Comparison of ENCODE assay signal across 8 cellular contexts in genomic region chr2:171522804-171523338, GRCh38. TPM values are rescaled to one million over a fixed set of nuclear protein-coding genes. Genes with fewer than 3 reads are reported as not detected.
DNase-seq lines count a peak whose midpoint lies in the region; ATAC-seq and TF ChIP-seq lines count a peak whose summit lies in the region.

No MANE protein-coding gene starts in this region.

- no peaks in the 10 kb centered on the region for H3K36me3 ChIP-seq in thoracic aorta

- TF ChIP-seq CTCF in thoracic aorta (IDR thresholded peaks at IDR 0.05), result no peak

- H3K27me3 Mint-ChIP-seq in effector memory CD8-positive, alpha-beta T cell, result peaks cover 56 to 67% of the 10 kb centered on the region in 2 donors
- peaks cover 29% of the 10 kb centered on the region for H3K27me3 Mint-ChIP-seq in memory B cell

- H3K4me1 Mint-ChIP-seq in effector memory CD8-positive, alpha-beta T cell (ENCODE audit: low read depth in 2 of 2), result peaks cover 4 to 5% of the 10 kb centered on the region in 2 donors
- H3K4me1 Mint-ChIP-seq in memory B cell, result peaks cover 7% of the 10 kb centered on the region

- H3K36me3 Mint-ChIP-seq in effector memory CD8-positive, alpha-beta T cell (ENCODE audit: insufficient read depth), result peaks cover 3% of the 10 kb centered on the region
- H3K36me3 Mint-ChIP-seq in memory B cell, result no peaks in the 10 kb centered on the region

- no peaks in the 10 kb centered on the region for H3K9me3 ChIP-seq in thoracic aorta

- peak; percentile 40 for DNase-seq in SIG-M5 treated with dmso at 0.1 percent for 504 hours (lab: John Stamatoyannopoulos, UW; ENCODE audit: unreplicated experiment)
- no peak for DNase-seq in SIG-M5 (lab: John Stamatoyannopoulos, UW)
- DNase-seq in effector memory CD8-positive, alpha-beta T cell, result no peak
- DNase-seq in memory B cell (ENCODE audit: low spot score in 2 of 2), result no peak
- DNase-seq in thoracic aorta (ENCODE audit: low spot score), result no peak
- DNase-seq in middle frontal gyrus (ENCODE audit: extremely low spot score, low spot score), result no peak

- no peaks in the 10 kb centered on the region for H3K27me3 ChIP-seq in thoracic aorta (replicated peaks; ENCODE audit: insufficient read depth)

- peak overlapping the region; percentile 94 to 98 for H3K27ac ChIP-seq in thoracic aorta

- no peaks in the 10 kb centered on the region for H3K9me3 Mint-ChIP-seq in effector memory CD8-positive, alpha-beta T cell
- no peaks in the 10 kb centered on the region for H3K9me3 Mint-ChIP-seq in memory B cell

- H3K27ac Mint-ChIP-seq in effector memory CD8-positive, alpha-beta T cell, result no peak overlapping the region
- H3K27ac Mint-ChIP-seq in memory B cell, result no peak overlapping the region

- peaks cover 7 to 40% of the 10 kb centered on the region in 2 donors for H3K4me1 ChIP-seq in thoracic aorta (ENCODE audit: control insufficient read depth in 1 of 2, low read depth in 2 of 2)

- ATAC-seq in HG02588 (IDR thresholded peaks at IDR 0.05; ENCODE audit: unreplicated experiment) (peak; percentile 32), SK-N-SH treated with all-trans-retinoic acid at 6 μM for 48 hours (peak; percentile 74), memory B cell (ENCODE audit: low read depth) (no peak), thoracic aorta (ENCODE audit: insufficient number of reproducible peaks, low FRiP score, low read depth) (no peak)
- peak; percentile 46 for ATAC-seq in effector memory CD8-positive, alpha-beta T cell (replicated peaks)

- H3K4me3 ChIP-seq in thoracic aorta, result peak overlapping the region; percentile 98

- H3K4me3 Mint-ChIP-seq in effector memory CD8-positive, alpha-beta T cell, result peak overlapping the region; percentile 53 to 80
- peak overlapping the region; percentile 74 for H3K4me3 Mint-ChIP-seq in memory B cell

TF ChIP-seq in SK-N-SH treated with all-trans-retinoic acid at 6 μM for 48 hours, 23 proteins besides CTCF, POLR2A, EP300 and RAD21:
- TF ChIP-seq CSRNP3 (CRISPR knock-in tag; IDR thresholded peaks at IDR 0.05) (no peak), ARNTL (CRISPR knock-in tag; IDR thresholded peaks at IDR 0.05; ENCODE audit: borderline replicate concordance, low read depth) (no peak), ISL1 (CRISPR knock-in tag; IDR thresholded peaks at IDR 0.05) (no peak), BACH2 (CRISPR knock-in tag; IDR thresholded peaks at IDR 0.05; ENCODE audit: borderline replicate concordance) (no peak), ZC3H10 (CRISPR knock-in tag; IDR thresholded peaks at IDR 0.05) (no peak), ESRRG (CRISPR knock-in tag; IDR thresholded peaks at IDR 0.05) (no peak), TCF4 (CRISPR knock-in tag; IDR thresholded peaks at IDR 0.05; ENCODE audit: borderline replicate concordance) (no peak), ZFP30 (CRISPR knock-in tag; IDR thresholded peaks at IDR 0.05) (no peak), PPARA (CRISPR knock-in tag; IDR thresholded peaks at IDR 0.05; ENCODE audit: borderline replicate concordance) (no peak)

RNA-seq across cellular contexts. Expression of gene CYBRD1, which starts 0.6 kb away (rescaled TPM):
- 100 to 1,000 TPM; 357 to 453 TPM for total RNA-seq in thoracic aorta

Comparison
In these comparisons a context has a peak if more than half of its experiments do, and no peak if none do; other contexts are left out.
1. ATAC-seq: peak in HG02588 (single experiment), SK-N-SH treated with all-trans-retinoic acid at 6 μM for 48 hours (single experiment) and effector memory CD8-positive, alpha-beta T cell (single experiment); none in memory B cell (single experiment) and thoracic aorta (single experiment).